Comparison of ENCODE assay signal across 9 cellular contexts in the genomic region with DNA sequence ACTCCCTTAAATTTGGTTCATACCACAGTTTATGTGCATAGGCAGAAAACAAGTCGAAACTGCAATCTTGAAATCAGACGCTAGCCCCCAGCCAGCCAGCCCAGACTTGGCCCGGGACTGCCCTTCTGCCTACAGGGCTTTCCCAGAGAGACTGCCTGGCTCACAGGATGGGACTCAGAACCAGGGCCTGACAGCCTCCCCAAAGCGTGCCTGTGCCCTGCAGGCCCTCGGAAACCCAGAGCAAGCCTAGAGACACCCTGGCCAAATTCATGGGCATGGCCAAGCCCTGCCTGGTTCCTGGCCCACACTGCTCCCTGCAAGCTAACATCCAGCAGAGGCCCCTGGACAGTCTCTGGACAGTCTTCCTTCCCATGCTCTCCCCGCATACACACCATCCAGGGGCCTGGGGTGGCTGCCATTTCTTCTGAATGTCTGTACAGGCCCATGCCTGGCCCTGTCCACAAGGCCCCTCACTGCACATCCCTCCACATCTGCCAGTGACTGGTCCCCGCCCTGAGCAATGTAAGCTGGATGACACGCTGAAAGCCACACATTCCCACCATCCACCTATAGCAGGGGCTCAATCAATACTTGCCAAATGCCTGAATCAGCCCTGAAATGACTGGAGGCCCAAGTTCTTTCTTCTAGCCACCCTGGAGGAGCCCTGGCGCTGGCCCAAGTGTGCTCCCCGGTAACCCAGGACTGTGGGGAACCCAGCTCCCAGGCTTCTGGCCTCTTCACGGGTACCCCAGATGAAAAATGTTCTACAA.
DNase-seq lines count a peak whose midpoint lies in the region; ATAC-seq and TF ChIP-seq lines count a peak whose summit lies in the region.
"Had no signal": no experiment of that assay in that cellular context is flagged by ENCODE, and none has a peak within 500 bp of the region (broad histone marks: within the 10 kb centered on the region; RNA-seq: fewer than 3 reads in every experiment).

No MANE protein-coding gene starts in this region.

- H3K27me3 ChIP-seq in effector memory CD4-positive, alpha-beta T cell (replicated peaks; ENCODE audit: control insufficient read depth, insufficient read depth, low read length, poor library complexity, severe bottlenecking) = no peaks in the 10 kb centered on the region
- no peaks in the 10 kb centered on the region for H3K27me3 ChIP-seq in psoas muscle (ENCODE audit: insufficient read depth in 3 of 3, low read length in 2 of 3)

- 52 to 66% (median 54%) methylated on average over 11 of the region's 11 CpGs for WGBS in psoas muscle, 3 donors

- ATAC-seq in GM18907 (IDR thresholded peaks at IDR 0.05; ENCODE audit: unreplicated experiment) (peak; percentile 49), HG03139 (IDR thresholded peaks at IDR 0.05; ENCODE audit: unreplicated experiment) (peak; percentile 20), psoas muscle (peak; percentile 1 to 17 (median 5)), HG02981 (IDR thresholded peaks at IDR 0.05; ENCODE audit: unreplicated experiment) (no peak)
- no peak for ATAC-seq in activated CD4-positive, CD25-positive, alpha-beta regulatory T cell treated with anti-CD3 and anti-CD28 coated beads, Interleukin-2, amount 50 U/mL, for 24 hours

- intact Hi-C loops in psoas muscle (cut with DNase I) = loop anchor here in 1 of 2 donors (2.0 to 5.0 kb wide), 2 partner anchors 17 to 365 kb away; no protein-coding TSS in a partner anchor

- peak overlapping the region; percentile 73 for H3K27ac ChIP-seq in effector memory CD4-positive, alpha-beta T cell (ENCODE audit: insufficient read depth, low read length, poor library complexity, severe bottlenecking)
- H3K27ac ChIP-seq in psoas muscle = peak overlapping the region; percentile 96

- no peaks in the 10 kb centered on the region for H3K36me3 ChIP-seq in effector memory CD4-positive, alpha-beta T cell (ENCODE audit: control insufficient read depth, insufficient read depth, low read length)
- H3K36me3 ChIP-seq in psoas muscle (ENCODE audit: insufficient read depth in 1 of 2, low read depth in 1 of 2) = no peaks in the 10 kb centered on the region

- no peak overlapping the region for H3K4me3 ChIP-seq in effector memory CD4-positive, alpha-beta T cell (ENCODE audit: insufficient read depth, low read depth, low read length, poor library complexity, severe bottlenecking)
- H3K4me3 ChIP-seq in psoas muscle = peak overlapping the region; percentile 43

- H3K4me1 ChIP-seq in effector memory CD4-positive, alpha-beta T cell (ENCODE audit: control insufficient read depth, insufficient read depth, low read length, poor library complexity, severe bottlenecking) = peaks cover 37% of the 10 kb centered on the region
- H3K4me1 ChIP-seq in psoas muscle = peaks cover 55% of the 10 kb centered on the region

- DNase-seq in effector memory CD4-positive, alpha-beta T cell = no peak
- DNase-seq in psoas muscle = no peak
- no peak for DNase-seq in SIG-M5 (lab: John Stamatoyannopoulos, UW)
- DNase-seq in anterior cingulate cortex (lab: John Stamatoyannopoulos, UW) = no peak
- DNase-seq: NCI-H524 treated with DMSO at 0.1 percent for 48 hours had no signal

- H3K9me3 ChIP-seq in effector memory CD4-positive, alpha-beta T cell (ENCODE audit: control insufficient read depth, low read length) = no peaks in the 10 kb centered on the region
- no peaks in the 10 kb centered on the region for H3K9me3 ChIP-seq in psoas muscle

- no peak for TF ChIP-seq CTCF in psoas muscle (IDR thresholded peaks at IDR 0.05)

Comparison
In these comparisons a context has a peak if more than half of its experiments do, and no peak if none do; other contexts are left out.
1. ATAC-seq: peak in GM18907 (single experiment), HG03139 (single experiment) and psoas muscle (4 of 4); none in activated CD4-positive, CD25-positive, alpha-beta regulatory T cell treated with anti-CD3 and anti-CD28 coated beads, Interleukin-2, amount 50 U/mL, for 24 hours (0 of 2) and HG02981 (single experiment).